Comparison of ENCODE assay signal across 29 cellular contexts in the genomic region with DNA sequence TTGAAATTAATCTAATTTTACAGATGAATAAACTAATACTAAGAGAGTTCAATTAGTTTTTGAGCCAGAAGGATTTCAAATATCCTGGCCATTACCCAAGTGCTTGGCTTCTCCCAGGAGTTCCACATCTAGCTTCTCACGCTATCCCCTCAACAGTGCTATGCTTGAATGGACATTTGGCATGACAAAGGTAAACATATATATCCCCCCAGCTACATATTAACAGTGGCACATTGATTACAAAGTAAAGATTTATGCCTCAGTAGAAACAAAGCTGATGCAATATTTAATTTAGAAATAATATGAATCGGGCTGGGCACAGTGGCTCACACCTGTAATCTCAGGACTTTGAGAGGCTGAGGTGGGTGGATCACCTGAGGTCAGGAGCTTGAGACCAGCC.
DNase-seq lines count a peak whose midpoint lies in the region.
"Had no signal": no experiment of that assay in that cellular context is flagged by ENCODE, and none has a peak within 500 bp of the region (broad histone marks: within the 10 kb centered on the region; RNA-seq: fewer than 3 reads in every experiment).

No MANE protein-coding gene starts in this region.

- peaks cover 15% of the 10 kb centered on the region for H3K9me3 Mint-ChIP-seq in activated T-helper 1 cell treated with anti-CD3 and anti-CD28 coated beads, Interleukin-12 subunit alpha, Interleukin-12 subunit beta, Interleukin-2, Interleukin-4 antibody, amounts not matched to agents 30 ng/mL and 10 ng/mL and 1 ng/mL, durations not matched to agents 14 hours and 24 hours and 36 hours

- DNase-seq in ACHN = peak; percentile 19
- DNase-seq in COLO668 (lab: John Stamatoyannopoulos, UW; ENCODE audit: unreplicated experiment) = peak; percentile 32
- DNase-seq in NCI-H2081 treated with DMSO at 0.1 percent for 48 hours (lab: John Stamatoyannopoulos, UW) = peak; percentile 19
- no peak for DNase-seq in epithelial cell of prostate (ENCODE audit: low read depth, low spot score)
- DNase-seq in T-helper 1 cell = no peak
- no peak for DNase-seq in activated T-helper 1 cell treated with anti-CD3 and anti-CD28 coated beads, Interleukin-12 subunit alpha, Interleukin-12 subunit beta, Interleukin-2, Interleukin-4 antibody, amounts not matched to agents 30 ng/mL and 10 ng/mL and 1 ng/mL, durations not matched to agents 14 hours and 24 hours and 36 hours (ENCODE audit: low spot score)
- no peak for DNase-seq in DMS 273 (lab: John Stamatoyannopoulos, UW; ENCODE audit: unreplicated experiment)
- DNase-seq: activated CD8-positive, alpha-beta T cell treated with anti-CD3 and anti-CD28 coated beads for 36 hours; anterior cingulate cortex; cortex of kidney; DMS 273 treated with DMSO at 0.1 percent for 48 hours; esophagus squamous epithelium; gastrocnemius medialis; GDM1; GOT3; HFFc6; KBM-7; left lung; mesendoderm; NCI-H2029 treated with DMSO at 0.1 percent for 48 hours; NCI-H524 treated with DMSO at 0.1 percent for 48 hours; stimulated activated CD4-positive, alpha-beta T cell treated with anti-CD3 and anti-CD28 coated beads, Interleukin-15, amount 100 ng/mL, for 24 hours; stimulated activated naive B cell treated with anti-CD40 and anti-IgM and Interleukin-4, amounts not matched to agents 10 μg/mL and 1 μg/mL and 100 μg/mL, for 72 hours; testis had no signal

- no peaks in the 10 kb centered on the region for H3K36me3 Mint-ChIP-seq in activated T-helper 1 cell treated with anti-CD3 and anti-CD28 coated beads, Interleukin-12 subunit alpha, Interleukin-12 subunit beta, Interleukin-2, Interleukin-4 antibody, amounts not matched to agents 30 ng/mL and 10 ng/mL and 1 ng/mL, durations not matched to agents 14 hours and 24 hours and 36 hours (ENCODE audit: low read depth)
- H3K36me3 Mint-ChIP-seq: activated naive CD8-positive, alpha-beta T cell; stimulated activated naive B cell treated with anti-CD40 and anti-IgM and Interleukin-4, amounts not matched to agents 10 μg/mL and 1 μg/mL and 100 μg/mL, for 72 hours had no signal

- H3K4me3 Mint-ChIP-seq in activated T-helper 1 cell treated with anti-CD3 and anti-CD28 coated beads, Interleukin-12 subunit alpha, Interleukin-12 subunit beta, Interleukin-2, Interleukin-4 antibody, amounts not matched to agents 30 ng/mL and 10 ng/mL and 1 ng/mL, durations not matched to agents 14 hours and 24 hours and 36 hours = no peak overlapping the region
- H3K4me3 Mint-ChIP-seq: activated CD8-positive, alpha-beta T cell treated with anti-CD3 and anti-CD28 coated beads for 36 hours; activated naive CD8-positive, alpha-beta T cell; HFFc6; stimulated activated naive B cell treated with anti-CD40 and anti-IgM and Interleukin-4, amounts not matched to agents 10 μg/mL and 1 μg/mL and 100 μg/mL, for 72 hours had no signal

- no peak overlapping the region for H3K27ac Mint-ChIP-seq in activated T-helper 1 cell treated with anti-CD3 and anti-CD28 coated beads, Interleukin-12 subunit alpha, Interleukin-12 subunit beta, Interleukin-2, Interleukin-4 antibody, amounts not matched to agents 30 ng/mL and 10 ng/mL and 1 ng/mL, durations not matched to agents 14 hours and 24 hours and 36 hours
- H3K27ac Mint-ChIP-seq: activated CD8-positive, alpha-beta T cell treated with anti-CD3 and anti-CD28 coated beads for 36 hours; activated naive CD8-positive, alpha-beta T cell; HFFc6; progenitor cell of endocrine pancreas; stimulated activated naive B cell treated with anti-CD40 and anti-IgM and Interleukin-4, amounts not matched to agents 10 μg/mL and 1 μg/mL and 100 μg/mL, for 72 hours had no signal

- no peaks in the 10 kb centered on the region for H3K4me1 Mint-ChIP-seq in activated T-helper 1 cell treated with anti-CD3 and anti-CD28 coated beads, Interleukin-12 subunit alpha, Interleukin-12 subunit beta, Interleukin-2, Interleukin-4 antibody, amounts not matched to agents 30 ng/mL and 10 ng/mL and 1 ng/mL, durations not matched to agents 14 hours and 24 hours and 36 hours (ENCODE audit: low read depth)
- H3K4me1 Mint-ChIP-seq: stimulated activated naive B cell treated with anti-CD40 and anti-IgM and Interleukin-4, amounts not matched to agents 10 μg/mL and 1 μg/mL and 100 μg/mL, for 72 hours had no signal

- intact Hi-C loops in activated T-helper 1 cell treated with anti-CD3 and anti-CD28 coated beads, Interleukin-12 subunit alpha, Interleukin-12 subunit beta, Interleukin-2, Interleukin-4 antibody, amounts not matched to agents 30 ng/mL and 10 ng/mL and 1 ng/mL, durations not matched to agents 14 hours and 24 hours and 36 hours (cut with micrococcal nuclease) = no loop called here

- no peaks in the 10 kb centered on the region for H3K27me3 Mint-ChIP-seq in activated T-helper 1 cell treated with anti-CD3 and anti-CD28 coated beads, Interleukin-12 subunit alpha, Interleukin-12 subunit beta, Interleukin-2, Interleukin-4 antibody, amounts not matched to agents 30 ng/mL and 10 ng/mL and 1 ng/mL, durations not matched to agents 14 hours and 24 hours and 36 hours (ENCODE audit: insufficient read depth)
- H3K27me3 Mint-ChIP-seq: activated CD8-positive, alpha-beta T cell treated with anti-CD3 and anti-CD28 coated beads for 36 hours; activated naive CD8-positive, alpha-beta T cell; progenitor cell of endocrine pancreas; stimulated activated naive B cell treated with anti-CD40 and anti-IgM and Interleukin-4, amounts not matched to agents 10 μg/mL and 1 μg/mL and 100 μg/mL, for 72 hours had no signal

- in situ Hi-C loops in ACHN (cut with HindIII; ENCODE audit: low pct_ligation_motif_present, low pct_unique_long_range_greater_than_20kb, low sequenced_read_pairs) = no loop called here

- peak overlapping the region; percentile 78 for H3K27ac ChIP-seq in epithelial cell of prostate
- H3K27ac ChIP-seq: C4-2B, cardiac muscle cell, esophagus squamous epithelium, gastrocnemius medialis, hepatocyte, left lung, testis had no signal

Comparison
In these comparisons a context has a peak if more than half of its experiments do, and no peak if none do; other contexts are left out.
1. DNase-seq: peak in ACHN (single experiment), COLO668 (single experiment) and NCI-H2081 treated with DMSO at 0.1 percent for 48 hours (single experiment); none in epithelial cell of prostate (single experiment), T-helper 1 cell (0 of 5), activated T-helper 1 cell treated with anti-CD3 and anti-CD28 coated beads, Interleukin-12 subunit alpha, Interleukin-12 subunit beta, Interleukin-2, Interleukin-4 antibody, amounts not matched to agents 30 ng/mL and 10 ng/mL and 1 ng/mL, durations not matched to agents 14 hours and 24 hours and 36 hours (single experiment) and DMS 273 (single experiment).